In the genomic region with DNA sequence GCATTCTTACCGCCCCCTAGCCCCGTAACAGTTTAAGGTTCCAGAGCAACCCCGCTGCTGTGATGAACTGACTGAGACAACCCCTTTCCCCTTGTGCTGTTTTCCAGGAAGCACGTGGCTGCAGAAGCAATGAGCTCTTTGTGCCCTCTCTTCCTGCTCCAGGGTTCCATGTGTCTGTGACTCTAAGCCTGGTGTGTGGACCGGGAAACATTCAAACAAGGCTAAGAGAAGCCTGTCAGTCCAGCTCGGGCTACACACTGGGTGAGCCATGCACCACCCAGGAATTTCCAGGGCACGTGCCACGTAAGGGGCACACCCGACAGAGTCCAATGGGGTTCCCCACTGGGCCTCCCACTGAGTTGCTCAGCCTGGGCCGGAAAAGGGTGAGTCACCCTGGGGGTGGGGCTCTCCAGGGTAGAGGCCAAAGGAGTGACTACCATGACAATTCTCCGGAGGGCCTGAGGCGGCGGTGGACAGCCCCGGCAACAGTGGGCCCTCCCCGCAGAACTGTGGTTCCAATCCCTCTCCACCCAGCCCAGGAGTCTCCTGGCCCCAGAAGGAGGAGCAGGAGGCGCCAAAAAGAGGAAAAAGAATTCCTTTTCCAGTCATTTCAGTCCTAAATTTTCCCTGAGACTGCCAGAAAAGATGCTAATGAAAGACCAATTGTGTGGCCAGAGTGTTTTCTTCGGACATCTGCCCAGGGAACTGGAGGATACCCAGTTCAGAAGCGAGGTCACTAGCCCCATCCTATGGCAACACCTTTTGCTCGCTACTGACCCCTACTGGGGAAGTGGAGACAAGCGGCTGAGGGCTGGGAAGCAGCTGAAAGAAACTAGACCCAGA, we compare ENCODE assay signal across 8 cellular contexts.
DNase-seq lines count a peak whose midpoint lies in the region; FAIRE-seq and TF ChIP-seq lines count a peak whose summit lies in the region.

No MANE protein-coding gene starts in this region.

- H3K36me3 ChIP-seq in Loucy (ENCODE audit: insufficient read depth, low read length) = no peaks in the 10 kb centered on the region
- H3K36me3 ChIP-seq in mammary epithelial cell (ENCODE audit: insufficient read depth, low read length) = no peaks in the 10 kb centered on the region
- no peaks in the 10 kb centered on the region for H3K36me3 ChIP-seq in kidney (ENCODE audit: control insufficient read depth in 1 of 2, insufficient read depth in 2 of 2, low read length in 2 of 2)

- no peaks in the 10 kb centered on the region for H3K9me2 ChIP-seq in Loucy (replicated peaks; ENCODE audit: low read depth, low read length)

- H3K9ac ChIP-seq in Loucy (ENCODE audit: low read depth, low read length, poor library complexity, severe bottlenecking) (peak overlapping the region; percentile 64), mammary epithelial cell (ENCODE audit: insufficient read depth, low read length) (no peak overlapping the region), kidney (ENCODE audit: low read length in 2 of 2) (no peak overlapping the region)

- intact Hi-C loops in mammary epithelial cell (cut with micrococcal nuclease) (loop anchor here (1.0 to 5.0 kb wide), 3 partner anchors 24 to 156 kb away; partner anchors contain the start of gene SLC1A4), kidney (cut with DNase I) (no loop called here)

- TF ChIP-seq CTCF in GM12875 (IDR thresholded peaks at IDR 0.05; ENCODE audit: borderline replicate concordance, insufficient read depth, low read depth, low read length) = peak; percentile 98
- TF ChIP-seq CTCF in Loucy (conservative IDR thresholded peaks at IDR 0.05; ENCODE audit: low read length) = peak; percentile 98
- peak; percentile 97 for TF ChIP-seq CTCF in WI38 (IDR thresholded peaks at IDR 0.05; ENCODE audit: low read depth, low read length)
- peak; percentile 78 to 97 for TF ChIP-seq CTCF in mammary epithelial cell (conservative IDR thresholded peaks at IDR 0.05 in 1 of 2, IDR thresholded peaks at IDR 0.05 in 1 of 2; ENCODE audit: extremely low read depth in 1 of 2, insufficient read depth in 1 of 2, low read depth in 1 of 2, low read length in 2 of 2)
- TF ChIP-seq CTCF in kidney (IDR thresholded peaks at IDR 0.05; ENCODE audit: borderline replicate concordance, extremely low read depth, insufficient read depth) = peak; percentile 86

- H3K27ac ChIP-seq in mammary epithelial cell (ENCODE audit: insufficient read depth, low read depth, low read length) (peak overlapping the region; percentile 59), kidney (ENCODE audit: low read depth in 2 of 2, low read length in 2 of 2) (no peak overlapping the region)

- H3K4me2 ChIP-seq in Loucy (ENCODE audit: low read depth, low read length, poor library complexity, severe bottlenecking) = no peak overlapping the region
- peak overlapping the region; percentile 3 for H3K4me2 ChIP-seq in mammary epithelial cell (ENCODE audit: insufficient read depth, low read depth, low read length)

- H3K4me1 ChIP-seq in Loucy (ENCODE audit: insufficient read depth, low read length, poor library complexity, severe bottlenecking) (peaks cover 2% of the 10 kb centered on the region), mammary epithelial cell (ENCODE audit: insufficient read depth, low read length) (peaks cover 25% of the 10 kb centered on the region), kidney (ENCODE audit: control insufficient read depth in 1 of 2, insufficient read depth in 1 of 2, low read depth in 1 of 2, low read length in 2 of 2) (peaks cover 0 to 3% of the 10 kb centered on the region in 2 donors)

- no peak overlapping the region for H3K4me3 ChIP-seq in GM12875 (ENCODE audit: low read depth, low read length)
- no peak overlapping the region for H3K4me3 ChIP-seq in Loucy (ENCODE audit: low read length, poor library complexity, severe bottlenecking)
- H3K4me3 ChIP-seq in WI38 (ENCODE audit: low read depth, low read length) = peak overlapping the region; percentile 7; the same call in 1 of the 2 replicates
- no peak overlapping the region for H3K4me3 ChIP-seq in mammary epithelial cell (replicated peaks in 1 of 3; ENCODE audit: insufficient read depth in 1 of 3, low read depth in 2 of 3, low read length in 3 of 3)
- no peak overlapping the region for H3K4me3 ChIP-seq in kidney (ENCODE audit: low read length in 2 of 2)

- BruUV-seq in mammary epithelial cell (replicated peaks; lab: Mats Ljungman, UMichigan) = TSS peak; percentile 80

- H3K27me3 ChIP-seq in Loucy (ENCODE audit: insufficient read depth, low read length, poor library complexity, severe bottlenecking) (no peaks in the 10 kb centered on the region), mammary epithelial cell (ENCODE audit: insufficient read depth, low read length) (no peaks in the 10 kb centered on the region)

- in situ Hi-C loops in mammary epithelial cell (cut with MboI; ENCODE audit: low sequenced_read_pairs in 2 of 2) = no loop called here

- no peaks in the 10 kb centered on the region for H3K9me3 ChIP-seq in Loucy (ENCODE audit: insufficient read depth, low read depth, low read length)
- no peaks in the 10 kb centered on the region for H3K9me3 ChIP-seq in mammary epithelial cell (replicated peaks; ENCODE audit: insufficient read depth, low read length)
- no peaks in the 10 kb centered on the region for H3K9me3 ChIP-seq in kidney (ENCODE audit: control insufficient read depth in 1 of 2, low read length in 2 of 2)

- dilution Hi-C loops in mammary epithelial cell (cut with HindIII; ENCODE audit: low sequenced_read_pairs) = no loop called here

- no peaks in the 10 kb centered on the region for H4K20me1 ChIP-seq in Loucy (ENCODE audit: insufficient read depth, low read length, poor library complexity, severe bottlenecking)
- no peaks in the 10 kb centered on the region for H4K20me1 ChIP-seq in mammary epithelial cell (ENCODE audit: insufficient read depth, low read length)

- H2AFZ ChIP-seq in Loucy (ENCODE audit: low read length) (0 out of 2 replicates have a peak overlapping the region, but pooled peaks have one; percentile 7), mammary epithelial cell (ENCODE audit: low read depth, low read length) (peak overlapping the region; percentile 41)

- CTCF ChIA-PET in mammary epithelial cell (lab: Charles Lee; ENCODE audit: low non-redundant PET) = interaction anchor here (0.5 to 1.0 kb wide), 2 partner anchors 178 to 672 kb away, joined by 3 to 4 read pairs; partner anchors contain the start of gene SERTAD2

- no peaks in the 10 kb centered on the region for H3K79me2 ChIP-seq in Loucy (ENCODE audit: insufficient read depth, low read length)
- H3K79me2 ChIP-seq in mammary epithelial cell (ENCODE audit: insufficient read depth, low read length) = no peaks in the 10 kb centered on the region

- no peak for FAIRE-seq in kidney (lab: Jason Lieb, UNC)

- DNase-seq in HCEC 1CT = peak; percentile 96
- peak; percentile 98 for DNase-seq in mammary epithelial cell
- DNase-seq in kidney = peak; percentile 97
- DNase-seq in stimulated activated CD4-positive, alpha-beta T cell treated with anti-CD3 and anti-CD28 coated beads, Interleukin-15, amount 100 ng/mL, for 48 hours (ENCODE audit: low read depth in 2 of 2) = peak; percentile 78 to 89
- no peak for DNase-seq in OCI-M2 (lab: John Stamatoyannopoulos, UW; ENCODE audit: unreplicated experiment)

- 39% methylated on average over 18 of the region's 20 CpGs for WGBS in mammary epithelial cell (ENCODE audit: low coverage, missing lambda C conversion rate)

- H3F3A ChIP-seq in Loucy (ENCODE audit: low read depth) = no peaks in the 10 kb centered on the region
